15 cellular contexts compared by ENCODE assay signal in genomic region chr16:50334106-50334975, GRCh38. TPM values are rescaled to one million over a fixed set of nuclear protein-coding genes. Genes with fewer than 3 reads are reported as not detected.
A peak's percentile ranks its signal among the peaks of the same experiment; 100 is the strongest.
DNase-seq lines count a peak whose midpoint lies in the region; ATAC-seq, FAIRE-seq and TF ChIP-seq lines count a peak whose summit lies in the region.
"Had no signal": no experiment of that assay in that cellular context is flagged by ENCODE, and none has a peak within 500 bp of the region (broad histone marks: within the 10 kb centered on the region; RNA-seq: fewer than 3 reads in every experiment).

No MANE protein-coding gene starts in this region.

- FAIRE-seq in frontal cortex (lab: Jason Lieb, UNC) = no peak

- ATAC-seq in activated T-cell treated with anti-CD3 and anti-CD28 coated beads, Interleukin-2, amount 50 U/mL, for 72 hours (replicated peaks in 1 of 2) = no peak
- ATAC-seq in memory B cell (ENCODE audit: low read depth) = no peak
- no peak for ATAC-seq in GM18511 (IDR thresholded peaks at IDR 0.05; ENCODE audit: unreplicated experiment)

- peaks cover 0 to 2% of the 10 kb centered on the region in 2 donors for H3K9me3 Mint-ChIP-seq in activated T-cell treated with anti-CD3 and anti-CD28 coated beads, Interleukin-2, amount 50 U/mL, for 72 hours
- H3K9me3 Mint-ChIP-seq in activated T-helper 1 cell treated with anti-CD3 and anti-CD28 coated beads, Interleukin-12 subunit alpha, Interleukin-12 subunit beta, Interleukin-2, Interleukin-4 antibody, amounts not matched to agents 30 ng/mL and 10 ng/mL and 1 ng/mL, durations not matched to agents 14 hours and 24 hours and 36 hours = no peaks in the 10 kb centered on the region
- no peaks in the 10 kb centered on the region for H3K9me3 Mint-ChIP-seq in memory B cell

- peak overlapping the region in 1 of 2 donors; percentile 93 for H3K4me3 Mint-ChIP-seq in activated T-cell treated with anti-CD3 and anti-CD28 coated beads, Interleukin-2, amount 50 U/mL, for 72 hours
- no peak overlapping the region for H3K4me3 Mint-ChIP-seq in activated T-helper 1 cell treated with anti-CD3 and anti-CD28 coated beads, Interleukin-12 subunit alpha, Interleukin-12 subunit beta, Interleukin-2, Interleukin-4 antibody, amounts not matched to agents 30 ng/mL and 10 ng/mL and 1 ng/mL, durations not matched to agents 14 hours and 24 hours and 36 hours
- no peak overlapping the region for H3K4me3 Mint-ChIP-seq in memory B cell

- DNase-seq in activated T-cell treated with anti-CD3 and anti-CD28 coated beads, Interleukin-2, amount 50 U/mL, for 72 hours = no peak
- DNase-seq in activated T-cell treated with anti-CD3 and anti-CD28 coated beads, Interleukin-2, amount 50 U/mL, for 48 hours = no peak
- DNase-seq in activated T-helper 1 cell treated with anti-CD3 and anti-CD28 coated beads, Interleukin-12 subunit alpha, Interleukin-12 subunit beta, Interleukin-2, Interleukin-4 antibody, amounts not matched to agents 30 ng/mL and 10 ng/mL and 1 ng/mL, durations not matched to agents 14 hours and 24 hours and 36 hours (ENCODE audit: low spot score) = no peak
- DNase-seq in memory B cell (ENCODE audit: low spot score in 2 of 2) (no peak), tibial artery (no peak), frontal cortex (ENCODE audit: low spot score in 2 of 2) (no peak)
- no peak for DNase-seq in stimulated activated naive CD4-positive, alpha-beta T cell treated with Interleukin-2 at 50 U/mL for 16 hours (lab: John Stamatoyannopoulos, UW)
- DNase-seq: left ventricle myocardium inferior, NCI-H187 treated with DMSO at 0.1 percent for 48 hours, NCI-H526 treated with DMSO at 0.1 percent for 48 hours had no signal

- intact Hi-C loops in activated T-helper 1 cell treated with anti-CD3 and anti-CD28 coated beads, Interleukin-12 subunit alpha, Interleukin-12 subunit beta, Interleukin-2, Interleukin-4 antibody, amounts not matched to agents 30 ng/mL and 10 ng/mL and 1 ng/mL, durations not matched to agents 14 hours and 24 hours and 36 hours (cut with micrococcal nuclease) = loop anchor here (10.0 kb wide), 1 partner anchor 310 kb away; the partner anchor contains the start of gene CNEP1R1
- intact Hi-C loops in tibial artery (cut with DNase I; ENCODE audit: low total_unique reads) = no loop called here

- H3K4me3 ChIP-seq in tibial artery = no peak overlapping the region
- H3K4me3 ChIP-seq: hepatocyte, left ventricle myocardium inferior, skin epidermis had no signal

- peak overlapping the region; percentile 72 to 77 for H3K27ac ChIP-seq in tibial artery
- H3K27ac ChIP-seq: hepatocyte, KMS-11, left ventricle myocardium inferior, neutrophil had no signal

- no peak for TF ChIP-seq CTCF in tibial artery (IDR thresholded peaks at IDR 0.05)

- H3K36me3 Mint-ChIP-seq in activated T-cell treated with anti-CD3 and anti-CD28 coated beads, Interleukin-2, amount 50 U/mL, for 72 hours (ENCODE audit: insufficient read depth in 2 of 2) = peaks cover 10 to 31% of the 10 kb centered on the region in 2 donors
- peaks cover 47% of the 10 kb centered on the region for H3K36me3 Mint-ChIP-seq in activated T-helper 1 cell treated with anti-CD3 and anti-CD28 coated beads, Interleukin-12 subunit alpha, Interleukin-12 subunit beta, Interleukin-2, Interleukin-4 antibody, amounts not matched to agents 30 ng/mL and 10 ng/mL and 1 ng/mL, durations not matched to agents 14 hours and 24 hours and 36 hours (ENCODE audit: low read depth)
- peaks cover 39% of the 10 kb centered on the region for H3K36me3 Mint-ChIP-seq in memory B cell

- no peaks in the 10 kb centered on the region for H3K9me3 ChIP-seq in tibial artery
- H3K9me3 ChIP-seq: left ventricle myocardium inferior, neutrophil had no signal

- peaks cover 0 to 31% (median 22%) of the 10 kb centered on the region in 3 donors for H3K36me3 ChIP-seq in tibial artery

- H3K4me1 ChIP-seq in tibial artery = peaks cover 0 to 97% (median 27%) of the 10 kb centered on the region in 4 donors

- H3K27me3 Mint-ChIP-seq in activated T-cell treated with anti-CD3 and anti-CD28 coated beads, Interleukin-2, amount 50 U/mL, for 72 hours (ENCODE audit: low read depth) = no peaks in the 10 kb centered on the region
- H3K27me3 Mint-ChIP-seq in activated T-helper 1 cell treated with anti-CD3 and anti-CD28 coated beads, Interleukin-12 subunit alpha, Interleukin-12 subunit beta, Interleukin-2, Interleukin-4 antibody, amounts not matched to agents 30 ng/mL and 10 ng/mL and 1 ng/mL, durations not matched to agents 14 hours and 24 hours and 36 hours (ENCODE audit: insufficient read depth) = no peaks in the 10 kb centered on the region
- no peaks in the 10 kb centered on the region for H3K27me3 Mint-ChIP-seq in memory B cell

- H3K27me3 ChIP-seq in tibial artery = no peaks in the 10 kb centered on the region
- H3K27me3 ChIP-seq: hepatocyte, neutrophil had no signal

- H3K4me1 Mint-ChIP-seq in activated T-cell treated with anti-CD3 and anti-CD28 coated beads, Interleukin-2, amount 50 U/mL, for 72 hours (ENCODE audit: low read depth) = peaks cover 62% of the 10 kb centered on the region
- peaks cover 54% of the 10 kb centered on the region for H3K4me1 Mint-ChIP-seq in activated T-helper 1 cell treated with anti-CD3 and anti-CD28 coated beads, Interleukin-12 subunit alpha, Interleukin-12 subunit beta, Interleukin-2, Interleukin-4 antibody, amounts not matched to agents 30 ng/mL and 10 ng/mL and 1 ng/mL, durations not matched to agents 14 hours and 24 hours and 36 hours (ENCODE audit: low read depth)
- peaks cover 9% of the 10 kb centered on the region for H3K4me1 Mint-ChIP-seq in memory B cell

- H3K27ac Mint-ChIP-seq in activated T-cell treated with anti-CD3 and anti-CD28 coated beads, Interleukin-2, amount 50 U/mL, for 72 hours = peak overlapping the region; percentile 98
- H3K27ac Mint-ChIP-seq in activated T-helper 1 cell treated with anti-CD3 and anti-CD28 coated beads, Interleukin-12 subunit alpha, Interleukin-12 subunit beta, Interleukin-2, Interleukin-4 antibody, amounts not matched to agents 30 ng/mL and 10 ng/mL and 1 ng/mL, durations not matched to agents 14 hours and 24 hours and 36 hours = peak overlapping the region; percentile 87
- H3K27ac Mint-ChIP-seq in memory B cell = peak overlapping the region; percentile 84

RNA-seq across cellular contexts. Expression of gene BRD7, which starts 34.4 kb away (rescaled TPM):
- 10 to 100 TPM; 74.8 to 84.2 TPM for total RNA-seq in activated T-cell treated with anti-CD3 and anti-CD28 coated beads, Interleukin-2, amount 50 U/mL, for 72 hours
- 88.8 and 91.0 TPM in 2 replicates for total RNA-seq in activated T-helper 1 cell treated with anti-CD3 and anti-CD28 coated beads, Interleukin-12 subunit alpha, Interleukin-12 subunit beta, Interleukin-2, Interleukin-4 antibody, amounts not matched to agents 30 ng/mL and 10 ng/mL and 1 ng/mL, durations not matched to agents 14 hours and 24 hours and 36 hours
- total RNA-seq in frontal cortex = 39.5 TPM
